1 cellular context compared by ENCODE assay signal in the genomic region with DNA sequence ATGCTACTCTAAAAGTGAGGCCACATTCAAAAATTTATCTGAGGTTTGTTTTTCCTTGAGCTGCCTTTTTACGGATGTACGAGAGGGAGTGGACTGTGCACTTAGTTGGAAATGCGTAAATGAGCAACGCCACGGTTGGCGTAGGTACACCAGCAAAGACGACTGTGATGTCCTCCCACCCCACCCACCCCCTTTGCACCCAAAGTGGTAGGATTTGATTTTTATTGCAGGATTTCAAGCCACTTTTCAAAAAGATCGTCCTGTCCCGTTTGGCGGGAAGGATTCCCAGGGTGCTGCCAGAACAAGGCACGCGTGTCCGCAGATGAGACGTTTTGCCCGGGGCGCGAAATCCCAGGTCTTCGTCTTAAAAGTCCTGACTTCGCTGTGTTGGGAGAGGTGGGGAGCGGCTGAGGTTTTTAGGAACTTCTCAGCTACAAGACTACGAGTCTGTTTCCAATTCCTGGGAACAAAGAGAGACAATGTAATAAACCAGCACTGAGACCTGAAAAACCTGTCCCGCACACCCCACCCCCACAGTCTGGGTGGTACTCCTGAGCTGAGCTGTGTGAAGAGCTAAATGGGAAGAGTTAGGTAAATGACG.
TF ChIP-seq lines count a peak whose summit lies in the region.

No MANE protein-coding gene starts in this region.

TF ChIP-seq in Ishikawa, 13 proteins besides CTCF, POLR2A, EP300 and RAD21 (continued from another document):
- no peak for TF ChIP-seq REST (IDR thresholded peaks at IDR 0.05; ENCODE audit: low read depth)
